ENCODE assay signal across 3 cellular contexts in the genomic region with DNA sequence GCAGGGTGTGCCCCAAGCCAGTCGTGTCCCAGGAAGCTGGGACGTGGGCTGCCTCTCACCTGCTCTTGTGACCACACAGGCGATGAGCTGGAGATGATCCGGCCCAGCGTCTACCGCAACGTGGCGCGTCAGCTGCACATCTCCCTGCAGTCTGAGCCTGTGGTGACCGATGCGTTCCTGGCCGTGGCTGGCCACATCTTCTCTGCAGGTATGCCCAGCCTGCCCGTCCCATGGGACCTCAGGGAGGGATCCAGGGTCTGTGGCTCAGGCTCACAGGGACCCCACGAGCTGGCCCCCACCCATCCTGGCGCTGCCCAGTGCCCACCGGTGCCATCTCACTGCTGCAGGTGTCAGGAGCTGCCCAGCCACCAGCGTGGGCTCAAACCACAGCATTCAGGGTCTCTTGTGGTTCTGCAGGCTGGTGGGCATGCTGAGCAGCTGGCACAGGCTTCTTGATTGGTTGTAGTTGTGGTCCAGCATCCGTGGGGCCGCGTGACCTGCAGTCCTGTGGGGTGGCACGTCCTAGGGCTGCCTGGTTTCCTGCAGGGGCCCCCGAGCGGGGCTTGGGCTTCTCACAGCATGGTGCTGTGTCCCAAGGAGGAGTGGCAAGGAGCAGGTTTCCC.
TF ChIP-seq lines count a peak whose summit lies in the region.

No MANE protein-coding gene starts in this region.

TF ChIP-seq in HEK293, 187 proteins besides CTCF, POLR2A, EP300 and RAD21:
- TF ChIP-seq, protein P1, sequence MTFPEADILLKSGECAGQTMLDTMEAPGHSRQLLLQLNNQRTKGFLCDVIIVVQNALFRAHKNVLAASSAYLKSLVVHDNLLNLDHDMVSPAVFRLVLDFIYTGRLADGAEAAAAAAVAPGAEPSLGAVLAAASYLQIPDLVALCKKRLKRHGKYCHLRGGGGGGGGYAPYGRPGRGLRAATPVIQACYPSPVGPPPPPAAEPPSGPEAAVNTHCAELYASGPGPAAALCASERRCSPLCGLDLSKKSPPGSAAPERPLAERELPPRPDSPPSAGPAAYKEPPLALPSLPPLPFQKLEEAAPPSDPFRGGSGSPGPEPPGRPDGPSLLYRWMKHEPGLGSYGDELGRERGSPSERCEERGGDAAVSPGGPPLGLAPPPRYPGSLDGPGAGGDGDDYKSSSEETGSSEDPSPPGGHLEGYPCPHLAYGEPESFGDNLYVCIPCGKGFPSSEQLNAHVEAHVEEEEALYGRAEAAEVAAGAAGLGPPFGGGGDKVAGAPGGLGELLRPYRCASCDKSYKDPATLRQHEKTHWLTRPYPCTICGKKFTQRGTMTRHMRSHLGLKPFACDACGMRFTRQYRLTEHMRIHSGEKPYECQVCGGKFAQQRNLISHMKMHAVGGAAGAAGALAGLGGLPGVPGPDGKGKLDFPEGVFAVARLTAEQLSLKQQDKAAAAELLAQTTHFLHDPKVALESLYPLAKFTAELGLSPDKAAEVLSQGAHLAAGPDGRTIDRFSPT (tag by site-specific recombination; IDR thresholded peaks at IDR 0.05) = peak; percentile 46; the same call in 1 of the 2 replicates
- TF ChIP-seq ZNF48 (tag by site-specific recombination; IDR thresholded peaks at IDR 0.05) (no peak), ZNF626 (tag by site-specific recombination; IDR thresholded peaks at IDR 0.05) (no peak), KLF1 (tag by site-specific recombination; IDR thresholded peaks at IDR 0.05) (0 out of 2 replicates have a peak, but pooled peaks have one; percentile 6)

TF ChIP-seq in HepG2, 621 proteins besides CTCF, POLR2A, EP300 and RAD21:
- no peak for TF ChIP-seq RARG (CRISPR knock-in tag; IDR thresholded peaks at IDR 0.05; ENCODE audit: low read depth)
- TF ChIP-seq HNRNPL (IDR thresholded peaks at IDR 0.05; ENCODE audit: low read depth, low read length) = peak; percentile 86
- no peak for TF ChIP-seq ZNF121 (CRISPR knock-in tag; IDR thresholded peaks at IDR 0.05)
- TF ChIP-seq RBFOX2 (IDR thresholded peaks at IDR 0.05; ENCODE audit: low read depth, low read length) = 0 out of 2 replicates have a peak, but pooled peaks have one; percentile 6
- TF ChIP-seq ZMYM2 (CRISPR knock-in tag; IDR thresholded peaks at IDR 0.05) = no peak
- TF ChIP-seq, protein P2, sequence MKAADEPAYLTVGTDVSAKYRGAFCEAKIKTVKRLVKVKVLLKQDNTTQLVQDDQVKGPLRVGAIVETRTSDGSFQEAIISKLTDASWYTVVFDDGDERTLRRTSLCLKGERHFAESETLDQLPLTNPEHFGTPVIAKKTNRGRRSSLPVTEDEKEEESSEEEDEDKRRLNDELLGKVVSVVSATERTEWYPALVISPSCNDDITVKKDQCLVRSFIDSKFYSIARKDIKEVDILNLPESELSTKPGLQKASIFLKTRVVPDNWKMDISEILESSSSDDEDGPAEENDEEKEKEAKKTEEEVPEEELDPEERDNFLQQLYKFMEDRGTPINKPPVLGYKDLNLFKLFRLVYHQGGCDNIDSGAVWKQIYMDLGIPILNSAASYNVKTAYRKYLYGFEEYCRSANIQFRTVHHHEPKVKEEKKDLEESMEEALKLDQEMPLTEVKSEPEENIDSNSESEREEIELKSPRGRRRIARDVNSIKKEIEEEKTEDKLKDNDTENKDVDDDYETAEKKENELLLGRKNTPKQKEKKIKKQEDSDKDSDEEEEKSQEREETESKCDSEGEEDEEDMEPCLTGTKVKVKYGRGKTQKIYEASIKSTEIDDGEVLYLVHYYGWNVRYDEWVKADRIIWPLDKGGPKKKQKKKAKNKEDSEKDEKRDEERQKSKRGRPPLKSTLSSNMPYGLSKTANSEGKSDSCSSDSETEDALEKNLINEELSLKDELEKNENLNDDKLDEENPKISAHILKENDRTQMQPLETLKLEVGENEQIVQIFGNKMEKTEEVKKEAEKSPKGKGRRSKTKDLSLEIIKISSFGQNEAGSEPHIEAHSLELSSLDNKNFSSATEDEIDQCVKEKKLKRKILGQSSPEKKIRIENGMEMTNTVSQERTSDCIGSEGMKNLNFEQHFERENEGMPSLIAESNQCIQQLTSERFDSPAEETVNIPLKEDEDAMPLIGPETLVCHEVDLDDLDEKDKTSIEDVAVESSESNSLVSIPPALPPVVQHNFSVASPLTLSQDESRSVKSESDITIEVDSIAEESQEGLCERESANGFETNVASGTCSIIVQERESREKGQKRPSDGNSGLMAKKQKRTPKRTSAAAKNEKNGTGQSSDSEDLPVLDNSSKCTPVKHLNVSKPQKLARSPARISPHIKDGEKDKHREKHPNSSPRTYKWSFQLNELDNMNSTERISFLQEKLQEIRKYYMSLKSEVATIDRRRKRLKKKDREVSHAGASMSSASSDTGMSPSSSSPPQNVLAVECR (CRISPR knock-in tag; IDR thresholded peaks at IDR 0.05; ENCODE audit: borderline replicate concordance) = peak; percentile 26; the same call in 1 of the 2 replicates
- TF ChIP-seq, protein P3, sequence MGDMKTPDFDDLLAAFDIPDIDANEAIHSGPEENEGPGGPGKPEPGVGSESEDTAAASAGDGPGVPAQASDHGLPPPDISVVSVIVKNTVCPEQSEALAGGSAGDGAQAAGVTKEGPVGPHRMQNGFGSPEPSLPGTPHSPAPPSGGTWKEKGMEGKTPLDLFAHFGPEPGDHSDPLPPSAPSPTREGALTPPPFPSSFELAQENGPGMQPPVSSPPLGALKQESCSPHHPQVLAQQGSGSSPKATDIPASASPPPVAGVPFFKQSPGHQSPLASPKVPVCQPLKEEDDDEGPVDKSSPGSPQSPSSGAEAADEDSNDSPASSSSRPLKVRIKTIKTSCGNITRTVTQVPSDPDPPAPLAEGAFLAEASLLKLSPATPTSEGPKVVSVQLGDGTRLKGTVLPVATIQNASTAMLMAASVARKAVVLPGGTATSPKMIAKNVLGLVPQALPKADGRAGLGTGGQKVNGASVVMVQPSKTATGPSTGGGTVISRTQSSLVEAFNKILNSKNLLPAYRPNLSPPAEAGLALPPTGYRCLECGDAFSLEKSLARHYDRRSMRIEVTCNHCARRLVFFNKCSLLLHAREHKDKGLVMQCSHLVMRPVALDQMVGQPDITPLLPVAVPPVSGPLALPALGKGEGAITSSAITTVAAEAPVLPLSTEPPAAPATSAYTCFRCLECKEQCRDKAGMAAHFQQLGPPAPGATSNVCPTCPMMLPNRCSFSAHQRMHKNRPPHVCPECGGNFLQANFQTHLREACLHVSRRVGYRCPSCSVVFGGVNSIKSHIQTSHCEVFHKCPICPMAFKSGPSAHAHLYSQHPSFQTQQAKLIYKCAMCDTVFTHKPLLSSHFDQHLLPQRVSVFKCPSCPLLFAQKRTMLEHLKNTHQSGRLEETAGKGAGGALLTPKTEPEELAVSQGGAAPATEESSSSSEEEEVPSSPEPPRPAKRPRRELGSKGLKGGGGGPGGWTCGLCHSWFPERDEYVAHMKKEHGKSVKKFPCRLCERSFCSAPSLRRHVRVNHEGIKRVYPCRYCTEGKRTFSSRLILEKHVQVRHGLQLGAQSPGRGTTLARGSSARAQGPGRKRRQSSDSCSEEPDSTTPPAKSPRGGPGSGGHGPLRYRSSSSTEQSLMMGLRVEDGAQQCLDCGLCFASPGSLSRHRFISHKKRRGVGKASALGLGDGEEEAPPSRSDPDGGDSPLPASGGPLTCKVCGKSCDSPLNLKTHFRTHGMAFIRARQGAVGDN (CRISPR knock-in tag; IDR thresholded peaks at IDR 0.05) = 0 out of 2 replicates have a peak, but pooled peaks have one; percentile 7

TF ChIP-seq in GM12891, 5 proteins besides CTCF, POLR2A, EP300 and RAD21:
- TF ChIP-seq POLR2AphosphoS5 (IDR thresholded peaks at IDR 0.05; ENCODE audit: low read depth, low read length) (no peak), POU2F2 (IDR thresholded peaks at IDR 0.05; ENCODE audit: low read depth, low read length) (no peak), PAX5 (IDR thresholded peaks at IDR 0.05; ENCODE audit: insufficient read depth, low read length, severe bottlenecking) (no peak), SPI1 (IDR thresholded peaks at IDR 0.05; ENCODE audit: low read depth, low read length) (no peak), TAF1 (IDR thresholded peaks at IDR 0.05; ENCODE audit: low read depth, low read length) (no peak)
